ENCODE assay signal across 31 cellular contexts in genomic region chr15:29162411-29162810, GRCh38.
"Had no signal": no experiment of that assay in that cellular context is flagged by ENCODE, and none has a peak within 500 bp of the region (broad histone marks: within the 10 kb centered on the region; RNA-seq: fewer than 3 reads in every experiment).

No MANE protein-coding gene starts in this region.

- DNase-seq: colonic mucosa; effector CD8-positive, alpha-beta T cell; foreskin keratinocyte; glutamatergic neuron; heart right ventricle; hippocampal formation; islet precursor cell; kidney glomerular epithelial cell; left colon; mucosa of descending colon; naive B cell; pancreas; retina; right lobe of liver; small intestine; stimulated activated CD4-positive, alpha-beta T cell treated with anti-CD3 and anti-CD28 coated beads, Interleukin-15, amount 100 ng/mL, for 24 hours; stimulated activated CD4-positive, alpha-beta T cell treated with anti-CD3 and anti-CD28 coated beads, Interleukin-2, amount 100 ng/mL, for 48 hours; stimulated activated naive B cell treated with anti-CD40 and anti-IgM and Interleukin-4, amounts not matched to agents 10 μg/mL and 1 μg/mL and 100 μg/mL, for 72 hours; upper lobe of left lung had no signal

- ATAC-seq: foreskin keratinocyte; gastroesophageal sphincter; heart right ventricle; left colon; mucosa of descending colon; natural killer cell treated with Interleukin-12 subunit alpha and Interleukin-12 subunit beta and Interleukin-15 and Interleukin-18, amount 100 ng/mL, for 72 hours; pancreas; right lobe of liver; stimulated activated naive B cell treated with anti-CD40 and anti-IgM and Interleukin-4, amounts not matched to agents 10 μg/mL and 1 μg/mL and 100 μg/mL, for 72 hours had no signal

- H3K4me3 ChIP-seq: colonic mucosa, esophagus muscularis mucosa, gastroesophageal sphincter, heart right ventricle, lung, mucosa of descending colon, pancreas, right lobe of liver, thoracic aorta, tibial nerve, upper lobe of left lung had no signal

- H3K4me1 Mint-ChIP-seq: memory B cell; neural crest cell; stimulated activated naive B cell treated with anti-CD40 and anti-IgM and Interleukin-4, amounts not matched to agents 10 μg/mL and 1 μg/mL and 100 μg/mL, for 72 hours had no signal

- H3K9me3 ChIP-seq: colonic mucosa, neutrophil, pancreas, right lobe of liver, thoracic aorta had no signal

- H3K27me3 ChIP-seq: colonic mucosa, gastroesophageal sphincter, neutrophil, pancreas, right lobe of liver, tibial nerve, upper lobe of left lung had no signal

- H3K27ac ChIP-seq: colonic mucosa, esophagus muscularis mucosa, foreskin keratinocyte, gastroesophageal sphincter, heart right ventricle, neutrophil, pancreas, right lobe of liver, thoracic aorta, tibial nerve, upper lobe of left lung had no signal

- H3K27me3 Mint-ChIP-seq: dendritic cell treated with granulocyte-macrophage colony-stimulating factor and Interleukin-4, amounts not matched to agents 40 ng/mL and 50 ng/mL, for 4 days had no signal

- H3K27ac Mint-ChIP-seq: dendritic cell treated with granulocyte-macrophage colony-stimulating factor and Interleukin-4, amounts not matched to agents 40 ng/mL and 50 ng/mL, for 4 days; memory B cell; mesothelial cell of epicardium; naive B cell; natural killer cell treated with Interleukin-12 subunit alpha and Interleukin-12 subunit beta and Interleukin-15 and Interleukin-18, amount 100 ng/mL, for 72 hours; stimulated activated naive B cell treated with anti-CD40 and anti-IgM and Interleukin-4, amounts not matched to agents 10 μg/mL and 1 μg/mL and 100 μg/mL, for 72 hours; stimulated activated naive CD8-positive, alpha-beta T cell treated with anti-CD3 and anti-CD28 coated beads, Interleukin-15, Interleukin-2, amounts not matched to agents 100 ng/mL and 50 ng/mL, for 24 hours had no signal

- H3K4me1 ChIP-seq: colonic mucosa, esophagus muscularis mucosa, foreskin keratinocyte, gastroesophageal sphincter, heart right ventricle, pancreas, right lobe of liver, tibial nerve, upper lobe of left lung had no signal

- H3K36me3 ChIP-seq: colonic mucosa, esophagus muscularis mucosa, gastroesophageal sphincter, heart right ventricle, neutrophil, pancreas, right lobe of liver, thoracic aorta, tibial nerve, upper lobe of left lung had no signal

- H3K9me3 Mint-ChIP-seq: natural killer cell treated with Interleukin-12 subunit alpha and Interleukin-12 subunit beta and Interleukin-15 and Interleukin-18, amount 100 ng/mL, for 72 hours had no signal

- H3K4me3 Mint-ChIP-seq: dendritic cell treated with granulocyte-macrophage colony-stimulating factor and Interleukin-4, amounts not matched to agents 40 ng/mL and 50 ng/mL, for 4 days; memory B cell; mesothelial cell of epicardium; natural killer cell treated with Interleukin-12 subunit alpha and Interleukin-12 subunit beta and Interleukin-15 and Interleukin-18, amount 100 ng/mL, for 72 hours; neural crest cell; stimulated activated naive B cell treated with anti-CD40 and anti-IgM and Interleukin-4, amounts not matched to agents 10 μg/mL and 1 μg/mL and 100 μg/mL, for 72 hours; stimulated activated naive CD8-positive, alpha-beta T cell treated with anti-CD3 and anti-CD28 coated beads, Interleukin-15, Interleukin-2, amounts not matched to agents 100 ng/mL and 50 ng/mL, for 24 hours had no signal

- H3K36me3 Mint-ChIP-seq: memory B cell had no signal
